In genomic region chr5:91016954-91017690, GRCh38 we compare ENCODE assay signal across 14 cellular contexts.
DNase-seq lines count a peak whose midpoint lies in the region; ATAC-seq, FAIRE-seq and TF ChIP-seq lines count a peak whose summit lies in the region.
"Had no signal": no experiment of that assay in that cellular context is flagged by ENCODE, and none has a peak within 500 bp of the region (broad histone marks: within the 10 kb centered on the region; RNA-seq: fewer than 3 reads in every experiment).

No MANE protein-coding gene starts in this region.

- no peak for DNase-seq in left cardiac atrium
- DNase-seq in left ventricle myocardium inferior: no peak
- peak; percentile 49 for DNase-seq in dedifferentiated amniotic fluid mesenchymal stem cell (ENCODE audit: extremely low spot score)
- DNase-seq in lung (ENCODE audit: low spot score): no peak
- no peak for DNase-seq in upper lobe of right lung
- DNase-seq in stimulated activated CD8-positive, alpha-beta memory T cell treated with anti-CD3 and anti-CD28 coated beads, Interleukin-4, amount 100 ng/mL, for 48 hours: no peak
- no peak for DNase-seq in occipital lobe (lab: John Stamatoyannopoulos, UW)
- no peak for DNase-seq in RCC 7860 (ENCODE audit: low spot score)
- DNase-seq: amygdala; DND-41; effector memory CD8-positive, alpha-beta T cell; NCI-H1930; sigmoid colon had no signal

- H3K9me3 ChIP-seq in left ventricle myocardium inferior (replicated peaks) (peaks cover 12% of the 10 kb centered on the region), lung (ENCODE audit: control insufficient read depth in 2 of 2, insufficient read depth in 1 of 2, low read length in 1 of 2) (no peaks in the 10 kb centered on the region), upper lobe of right lung (no peaks in the 10 kb centered on the region)
- H3K9me3 ChIP-seq: sigmoid colon had no signal

- H3K4me1 ChIP-seq in left ventricle myocardium inferior (no peaks in the 10 kb centered on the region), lung (ENCODE audit: control insufficient read depth in 2 of 2, insufficient read depth in 2 of 2, low read length in 2 of 2) (peaks cover 0 to 1% of the 10 kb centered on the region in 2 donors), upper lobe of right lung (peaks cover 3% of the 10 kb centered on the region)

- ATAC-seq in left cardiac atrium (peak; percentile 78 to 80), lung (ENCODE audit: insufficient read depth, low FRiP score) (peak; percentile 62), upper lobe of right lung (peak; percentile 76)
- ATAC-seq: effector memory CD8-positive, alpha-beta T cell had no signal

- intact Hi-C loops in left cardiac atrium (cut with DNase I): no loop called here
- intact Hi-C loops in left ventricle myocardium inferior (cut with micrococcal nuclease): no loop called here
- intact Hi-C loops in upper lobe of right lung (cut with DNase I): no loop called here

- TF ChIP-seq CTCF in left ventricle myocardium inferior (IDR thresholded peaks at IDR 0.05; ENCODE audit: borderline replicate concordance): no peak
- TF ChIP-seq CTCF in lung (IDR thresholded peaks at IDR 0.05; ENCODE audit: control extremely low read depth, extremely low read depth): no peak
- no peak for TF ChIP-seq CTCF in upper lobe of right lung (IDR thresholded peaks at IDR 0.05)

- no peak overlapping the region for H3K27ac ChIP-seq in left ventricle myocardium inferior (replicated peaks)
- no peak overlapping the region for H3K27ac ChIP-seq in lung (ENCODE audit: low read depth in 1 of 2, low read length in 1 of 2)
- H3K27ac ChIP-seq in upper lobe of right lung: no peak overlapping the region

- H3K27me3 ChIP-seq in left ventricle myocardium inferior (ENCODE audit: low read depth) (no peaks in the 10 kb centered on the region), lung (ENCODE audit: control insufficient read depth, insufficient read depth) (no peaks in the 10 kb centered on the region), upper lobe of right lung (no peaks in the 10 kb centered on the region)
- H3K27me3 ChIP-seq: sigmoid colon had no signal

- H3K36me3 ChIP-seq in left ventricle myocardium inferior: no peaks in the 10 kb centered on the region
- H3K36me3 ChIP-seq in lung (ENCODE audit: control insufficient read depth in 2 of 2, insufficient read depth in 2 of 2, low read length in 2 of 2): no peaks in the 10 kb centered on the region
- H3K36me3 ChIP-seq in upper lobe of right lung: no peaks in the 10 kb centered on the region
- H3K36me3 ChIP-seq: sigmoid colon had no signal

- 56 to 60% methylated on average over 4 of the region's 4 CpGs for WGBS in lung, 2 donors

- H3K4me3 ChIP-seq in left ventricle myocardium inferior (no peak overlapping the region), lung (no peak overlapping the region), upper lobe of right lung (no peak overlapping the region)
- H3K4me3 ChIP-seq: sigmoid colon had no signal

- no peak for FAIRE-seq in RCC 7860 (lab: Jason Lieb, UNC)
- FAIRE-seq: A204.1 had no signal
